In genomic region chr16:48503779-48504178, GRCh38 we compare ENCODE assay signal across 2 cellular contexts.
TF ChIP-seq lines count a peak whose summit lies in the region.

No MANE protein-coding gene starts in this region.

TF ChIP-seq in H1, 55 proteins besides CTCF, POLR2A, EP300 and RAD21 (continued from another document):
- TF ChIP-seq ATF2 (IDR thresholded peaks at IDR 0.05; ENCODE audit: low read length) = no peak
- TF ChIP-seq MAX (IDR thresholded peaks at IDR 0.05) = no peak
- no peak for TF ChIP-seq CBX5 (IDR thresholded peaks at IDR 0.05; ENCODE audit: low read depth, low read length)
- TF ChIP-seq SAP30 (IDR thresholded peaks at IDR 0.05; ENCODE audit: insufficient read depth, insufficient replicate concordance, low read length) = no peak
- no peak for TF ChIP-seq SIX5 (IDR thresholded peaks at IDR 0.05; ENCODE audit: low read depth, low read length)
- no peak for TF ChIP-seq GABPA (IDR thresholded peaks at IDR 0.05; ENCODE audit: borderline replicate concordance, insufficient read depth, low read length)
- TF ChIP-seq HDAC2 (IDR thresholded peaks at IDR 0.05; ENCODE audit: borderline replicate concordance in 1 of 2, low read depth in 2 of 2, low read length in 2 of 2) = no peak
- TF ChIP-seq SIN3A (conservative IDR thresholded peaks at IDR 0.05 in 1 of 2, IDR thresholded peaks at IDR 0.05 in 1 of 2; ENCODE audit: low read depth in 1 of 2, low read length in 2 of 2) = no peak
- TF ChIP-seq TAF7 (optimal IDR thresholded peaks at IDR 0.05; ENCODE audit: borderline replicate concordance, low read depth, low read length) = no peak
- TF ChIP-seq, protein P1, sequence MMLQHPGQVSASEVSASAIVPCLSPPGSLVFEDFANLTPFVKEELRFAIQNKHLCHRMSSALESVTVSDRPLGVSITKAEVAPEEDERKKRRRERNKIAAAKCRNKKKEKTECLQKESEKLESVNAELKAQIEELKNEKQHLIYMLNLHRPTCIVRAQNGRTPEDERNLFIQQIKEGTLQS (IDR thresholded peaks at IDR 0.05; ENCODE audit: insufficient read depth, low read depth, low read length) = no peak

TF ChIP-seq in HepG2, 621 proteins besides CTCF, POLR2A, EP300 and RAD21 (continued from another document):
- TF ChIP-seq, protein P2, sequence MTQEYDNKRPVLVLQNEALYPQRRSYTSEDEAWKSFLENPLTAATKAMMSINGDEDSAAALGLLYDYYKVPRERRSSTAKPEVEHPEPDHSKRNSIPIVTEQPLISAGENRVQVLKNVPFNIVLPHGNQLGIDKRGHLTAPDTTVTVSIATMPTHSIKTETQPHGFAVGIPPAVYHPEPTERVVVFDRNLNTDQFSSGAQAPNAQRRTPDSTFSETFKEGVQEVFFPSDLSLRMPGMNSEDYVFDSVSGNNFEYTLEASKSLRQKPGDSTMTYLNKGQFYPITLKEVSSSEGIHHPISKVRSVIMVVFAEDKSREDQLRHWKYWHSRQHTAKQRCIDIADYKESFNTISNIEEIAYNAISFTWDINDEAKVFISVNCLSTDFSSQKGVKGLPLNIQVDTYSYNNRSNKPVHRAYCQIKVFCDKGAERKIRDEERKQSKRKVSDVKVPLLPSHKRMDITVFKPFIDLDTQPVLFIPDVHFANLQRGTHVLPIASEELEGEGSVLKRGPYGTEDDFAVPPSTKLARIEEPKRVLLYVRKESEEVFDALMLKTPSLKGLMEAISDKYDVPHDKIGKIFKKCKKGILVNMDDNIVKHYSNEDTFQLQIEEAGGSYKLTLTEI (CRISPR knock-in tag; conservative IDR thresholded peaks at IDR 0.05) = no peak
- TF ChIP-seq SOX13 (IDR thresholded peaks at IDR 0.05) (no peak), SOX13 (CRISPR knock-in tag; conservative IDR thresholded peaks at IDR 0.05 in 1 of 2, IDR thresholded peaks at IDR 0.05 in 1 of 2) (no peak), FOXA1 (IDR thresholded peaks at IDR 0.05) (no peak), FOXA1 (CRISPR knock-in tag; IDR thresholded peaks at IDR 0.05) (no peak), ZNF605 (CRISPR knock-in tag; IDR thresholded peaks at IDR 0.05) (no peak), GTF3A (CRISPR knock-in tag; conservative IDR thresholded peaks at IDR 0.05) (no peak), PAF1 (CRISPR knock-in tag; IDR thresholded peaks at IDR 0.05) (no peak), ZKSCAN8 (CRISPR knock-in tag; IDR thresholded peaks at IDR 0.05; ENCODE audit: borderline replicate concordance) (no peak), ZNF460 (CRISPR knock-in tag; IDR thresholded peaks at IDR 0.05; ENCODE audit: borderline replicate concordance) (no peak), ZFAT (CRISPR knock-in tag; conservative IDR thresholded peaks at IDR 0.05) (no peak), YEATS4 (CRISPR knock-in tag; IDR thresholded peaks at IDR 0.05; ENCODE audit: borderline replicate concordance) (no peak), HOXA7 (CRISPR knock-in tag; IDR thresholded peaks at IDR 0.05) (no peak), PCBP1 (IDR thresholded peaks at IDR 0.05; ENCODE audit: borderline replicate concordance, low read depth, low read length) (no peak), XBP1 (CRISPR knock-in tag; IDR thresholded peaks at IDR 0.05) (no peak), RBFOX2 (IDR thresholded peaks at IDR 0.05; ENCODE audit: low read depth, low read length) (no peak)
- TF ChIP-seq, protein P3, sequence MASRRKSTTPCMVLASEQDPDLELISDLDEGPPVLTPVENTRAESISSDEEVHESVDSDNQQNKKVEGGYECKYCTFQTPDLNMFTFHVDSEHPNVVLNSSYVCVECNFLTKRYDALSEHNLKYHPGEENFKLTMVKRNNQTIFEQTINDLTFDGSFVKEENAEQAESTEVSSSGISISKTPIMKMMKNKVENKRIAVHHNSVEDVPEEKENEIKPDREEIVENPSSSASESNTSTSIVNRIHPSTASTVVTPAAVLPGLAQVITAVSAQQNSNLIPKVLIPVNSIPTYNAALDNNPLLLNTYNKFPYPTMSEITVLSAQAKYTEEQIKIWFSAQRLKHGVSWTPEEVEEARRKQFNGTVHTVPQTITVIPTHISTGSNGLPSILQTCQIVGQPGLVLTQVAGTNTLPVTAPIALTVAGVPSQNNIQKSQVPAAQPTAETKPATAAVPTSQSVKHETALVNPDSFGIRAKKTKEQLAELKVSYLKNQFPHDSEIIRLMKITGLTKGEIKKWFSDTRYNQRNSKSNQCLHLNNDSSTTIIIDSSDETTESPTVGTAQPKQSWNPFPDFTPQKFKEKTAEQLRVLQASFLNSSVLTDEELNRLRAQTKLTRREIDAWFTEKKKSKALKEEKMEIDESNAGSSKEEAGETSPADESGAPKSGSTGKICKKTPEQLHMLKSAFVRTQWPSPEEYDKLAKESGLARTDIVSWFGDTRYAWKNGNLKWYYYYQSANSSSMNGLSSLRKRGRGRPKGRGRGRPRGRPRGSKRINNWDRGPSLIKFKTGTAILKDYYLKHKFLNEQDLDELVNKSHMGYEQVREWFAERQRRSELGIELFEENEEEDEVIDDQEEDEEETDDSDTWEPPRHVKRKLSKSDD (CRISPR knock-in tag; IDR thresholded peaks at IDR 0.05; ENCODE audit: low read depth) = no peak
